In genomic region chr2:86441392-86441788, GRCh38 we compare ENCODE assay signal across 8 cellular contexts.
A peak's percentile ranks its signal among the peaks of the same experiment; 100 is the strongest.
DNase-seq lines count a peak whose midpoint lies in the region; ATAC-seq and TF ChIP-seq lines count a peak whose summit lies in the region.

No MANE protein-coding gene starts in this region.

- no peak overlapping the region for H3K9ac ChIP-seq in muscle layer of colon (ENCODE audit: low read length)

- TF ChIP-seq CTCF in brain microvascular endothelial cell (IDR thresholded peaks at IDR 0.05; ENCODE audit: low read depth, low read length, missing control alignments) (no peak), GM20000 (IDR thresholded peaks at IDR 0.05; ENCODE audit: extremely low read depth, missing control alignments) (no peak)

- in situ Hi-C loops in brain microvascular endothelial cell (cut with HindIII; ENCODE audit: low pct_ligation_motif_present, low sequenced_read_pairs): no loop called here

- H3K9me3 ChIP-seq in muscle layer of colon (ENCODE audit: low read length): peaks cover 14% of the 10 kb centered on the region

- H3K27ac ChIP-seq in brain microvascular endothelial cell: peak overlapping the region; percentile 99
- peak overlapping the region; percentile 99 for H3K27ac ChIP-seq in muscle layer of colon (ENCODE audit: low read depth, low read length)

- ATAC-seq in GM18867 (IDR thresholded peaks at IDR 0.05; ENCODE audit: unreplicated experiment) (peak; percentile 24), HG03175 (IDR thresholded peaks at IDR 0.05; ENCODE audit: unreplicated experiment) (peak; percentile 17), GM18870 (IDR thresholded peaks at IDR 0.05; ENCODE audit: unreplicated experiment) (no peak)

- H3K4me1 ChIP-seq in muscle layer of colon (ENCODE audit: insufficient read depth, low read length): peaks cover 32% of the 10 kb centered on the region

- DNase-seq in brain microvascular endothelial cell (no peak), cortex of kidney (lab: John Stamatoyannopoulos, UW) (no peak), NCI-H187 (lab: John Stamatoyannopoulos, UW) (no peak), GM20000 (ENCODE audit: low spot score) (no peak)

- H3K4me3 ChIP-seq in brain microvascular endothelial cell (ENCODE audit: low read depth, low read length) (peak overlapping the region; percentile 92), muscle layer of colon (ENCODE audit: low read depth in 1 of 2, low read length in 2 of 2) (peak overlapping the region in 1 of 2 donors; percentile 48)

- no peaks in the 10 kb centered on the region for H3K27me3 ChIP-seq in brain microvascular endothelial cell (replicated peaks)
- H3K27me3 ChIP-seq in muscle layer of colon (ENCODE audit: control insufficient read depth in 1 of 2, insufficient read depth in 2 of 2, low read length in 2 of 2): no peaks in the 10 kb centered on the region

- H3K36me3 ChIP-seq in brain microvascular endothelial cell (replicated peaks) (no peaks in the 10 kb centered on the region), muscle layer of colon (ENCODE audit: insufficient read depth, low read length) (peaks cover 5% of the 10 kb centered on the region)
